ENCODE assay signal across 13 cellular contexts in the genomic region with DNA sequence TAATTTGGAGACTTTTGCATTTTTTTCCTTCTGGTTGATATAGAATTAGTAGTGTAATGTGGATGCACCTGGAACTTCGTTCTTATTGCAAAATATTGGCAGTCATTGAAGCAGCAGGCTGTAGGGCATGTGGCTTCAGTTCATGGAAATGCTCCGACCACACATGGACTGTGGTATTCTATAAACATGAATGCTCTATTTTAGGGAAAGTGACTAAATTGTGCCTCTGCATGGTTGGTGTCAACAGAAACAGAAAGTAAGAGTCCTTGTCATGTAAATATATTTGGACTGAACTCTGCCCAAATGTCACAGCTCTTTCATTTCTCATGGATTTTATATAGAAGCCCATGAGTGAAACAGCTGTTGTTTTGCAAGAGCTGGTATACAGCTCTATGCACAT.
DNase-seq lines count a peak whose midpoint lies in the region; ATAC-seq lines count a peak whose summit lies in the region.
"Had no signal": no experiment of that assay in that cellular context is flagged by ENCODE, and none has a peak within 500 bp of the region (broad histone marks: within the 10 kb centered on the region; RNA-seq: fewer than 3 reads in every experiment).

No MANE protein-coding gene starts in this region.

- H3K36me3 Mint-ChIP-seq in stimulated activated memory B cell treated with anti-CD40 and anti-IgM and Interleukin-4, amounts not matched to agents 10 μg/mL and 1 μg/mL and 100 μg/mL, for 72 hours = no peaks in the 10 kb centered on the region
- H3K36me3 Mint-ChIP-seq in T-helper 17 cell (ENCODE audit: low read depth) = no peaks in the 10 kb centered on the region

- H3K4me1 Mint-ChIP-seq in stimulated activated memory B cell treated with anti-CD40 and anti-IgM and Interleukin-4, amounts not matched to agents 10 μg/mL and 1 μg/mL and 100 μg/mL, for 72 hours = no peaks in the 10 kb centered on the region
- H3K4me1 Mint-ChIP-seq in T-helper 17 cell = no peaks in the 10 kb centered on the region

- H3K9me3 ChIP-seq in T-helper 17 cell (ENCODE audit: control insufficient read depth, low read length, poor library complexity, severe bottlenecking) = no peaks in the 10 kb centered on the region
- H3K9me3 ChIP-seq: psoas muscle had no signal

- DNase-seq in NOMO-1 treated with DMSO at 0.1 percent for 48 hours (lab: John Stamatoyannopoulos, UW; ENCODE audit: unreplicated experiment) (peak; percentile 36), NOMO-1 treated with dmso at 0.1 percent for 144 hours (lab: John Stamatoyannopoulos, UW; ENCODE audit: unreplicated experiment) (no peak), MV-4-11 (lab: John Stamatoyannopoulos, UW) (peak; percentile 96), NCI-H128 (lab: John Stamatoyannopoulos, UW; ENCODE audit: unreplicated experiment) (no peak), midbrain (lab: John Stamatoyannopoulos, UW) (no peak), T-helper 17 cell (no peak)
- DNase-seq: activated naive CD4-positive, alpha-beta T cell; effector memory CD8-positive, alpha-beta T cell; islet precursor cell; NCI-H510A treated with DMSO at 0.1 percent for 48 hours; psoas muscle had no signal

- no peak overlapping the region for H3K4me3 Mint-ChIP-seq in stimulated activated memory B cell treated with anti-CD40 and anti-IgM and Interleukin-4, amounts not matched to agents 10 μg/mL and 1 μg/mL and 100 μg/mL, for 72 hours
- no peak overlapping the region for H3K4me3 Mint-ChIP-seq in T-helper 17 cell
- H3K4me3 Mint-ChIP-seq: effector memory CD8-positive, alpha-beta T cell had no signal

- ATAC-seq in HG02938 (IDR thresholded peaks at IDR 0.05; ENCODE audit: unreplicated experiment) = peak; percentile 49
- peak; percentile 70 for ATAC-seq in stimulated activated memory B cell treated with anti-CD40 and anti-IgM and Interleukin-4, amounts not matched to agents 10 μg/mL and 1 μg/mL and 100 μg/mL, for 72 hours
- ATAC-seq in T-helper 17 cell = no peak
- ATAC-seq: effector memory CD8-positive, alpha-beta T cell; psoas muscle had no signal

- H3K9me3 Mint-ChIP-seq in stimulated activated memory B cell treated with anti-CD40 and anti-IgM and Interleukin-4, amounts not matched to agents 10 μg/mL and 1 μg/mL and 100 μg/mL, for 72 hours = no peaks in the 10 kb centered on the region

- H3K27ac Mint-ChIP-seq in stimulated activated memory B cell treated with anti-CD40 and anti-IgM and Interleukin-4, amounts not matched to agents 10 μg/mL and 1 μg/mL and 100 μg/mL, for 72 hours = no peak overlapping the region
- no peak overlapping the region for H3K27ac Mint-ChIP-seq in T-helper 17 cell
- H3K27ac Mint-ChIP-seq: effector memory CD8-positive, alpha-beta T cell had no signal

- no peaks in the 10 kb centered on the region for H3K27me3 Mint-ChIP-seq in stimulated activated memory B cell treated with anti-CD40 and anti-IgM and Interleukin-4, amounts not matched to agents 10 μg/mL and 1 μg/mL and 100 μg/mL, for 72 hours
- no peaks in the 10 kb centered on the region for H3K27me3 Mint-ChIP-seq in T-helper 17 cell
- H3K27me3 Mint-ChIP-seq: effector memory CD8-positive, alpha-beta T cell had no signal

Comparison
In these comparisons a context has a peak if more than half of its experiments do, and no peak if none do; other contexts are left out.
1. DNase-seq: peak in NOMO-1 treated with DMSO at 0.1 percent for 48 hours (single experiment) and MV-4-11 (single experiment); none in NOMO-1 treated with dmso at 0.1 percent for 144 hours (single experiment), NCI-H128 (single experiment), midbrain (single experiment) and T-helper 17 cell (0 of 3).